ENCODE assay signal across 9 cellular contexts in the genomic region with DNA sequence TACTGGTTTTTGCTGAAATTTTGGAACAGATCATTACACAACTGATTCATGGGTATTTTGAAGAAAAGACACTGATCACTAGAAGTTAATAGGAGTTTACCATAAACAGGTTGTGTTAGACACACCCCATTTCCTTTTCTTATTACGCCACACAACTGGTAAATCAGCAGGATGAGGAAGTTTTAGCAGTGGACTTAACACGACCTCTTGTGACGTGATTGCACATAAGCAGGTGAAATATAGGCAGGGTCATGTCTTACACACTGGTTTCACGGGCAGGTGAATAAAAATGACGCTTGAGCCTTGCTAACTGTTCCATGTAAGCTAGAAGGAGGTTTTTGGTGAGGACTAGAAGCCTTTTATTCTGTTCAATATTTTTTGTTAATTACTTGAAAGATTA. TPM values are rescaled to one million over a fixed set of nuclear protein-coding genes. Genes with fewer than 3 reads are reported as not detected.
DNase-seq lines count a peak whose midpoint lies in the region; ATAC-seq and TF ChIP-seq lines count a peak whose summit lies in the region.
"Had no signal": no experiment of that assay in that cellular context is flagged by ENCODE, and none has a peak within 500 bp of the region (broad histone marks: within the 10 kb centered on the region; RNA-seq: fewer than 3 reads in every experiment).

No MANE protein-coding gene starts in this region.

- peak overlapping the region; percentile 65 for H3K27ac Mint-ChIP-seq in endothelial cell (ENCODE audit: unreplicated experiment)
- H3K27ac Mint-ChIP-seq: B cell had no signal

- no peaks in the 10 kb centered on the region for H3K9me3 Mint-ChIP-seq in endothelial cell (ENCODE audit: unreplicated experiment)

- no peak overlapping the region for H3K4me3 Mint-ChIP-seq in endothelial cell (ENCODE audit: unreplicated experiment)
- H3K4me3 Mint-ChIP-seq: B cell had no signal

- peak; percentile 40 for DNase-seq in NCI-H82 (lab: John Stamatoyannopoulos, UW)
- no peak for DNase-seq in NCI-H82 treated with DMSO at 0.1 percent for 48 hours (lab: John Stamatoyannopoulos, UW; ENCODE audit: unreplicated experiment)
- peak; percentile 83 for DNase-seq in NCI-H69 (lab: John Stamatoyannopoulos, UW)
- DNase-seq in endothelial cell (ENCODE audit: low spot score) = no peak
- peak; percentile 88 for DNase-seq in renal cortical epithelial cell (ENCODE audit: low read depth)
- DNase-seq in HUDEP-2 (lab: John Stamatoyannopoulos, UW; ENCODE audit: unreplicated experiment in 76 of 76) = no peak
- no peak for DNase-seq in coronary artery (ENCODE audit: low spot score)

- TF ChIP-seq CTCF in endothelial cell (IDR thresholded peaks at IDR 0.05; ENCODE audit: unreplicated experiment) (no peak), coronary artery (IDR thresholded peaks at IDR 0.05) (no peak)

- H3K27me3 Mint-ChIP-seq in endothelial cell (ENCODE audit: unreplicated experiment) = no peaks in the 10 kb centered on the region

- no peaks in the 10 kb centered on the region for H3K36me3 Mint-ChIP-seq in endothelial cell (ENCODE audit: low read depth, unreplicated experiment)

- no peak overlapping the region for H3K27ac ChIP-seq in coronary artery

- ATAC-seq in GM21423 (IDR thresholded peaks at IDR 0.05; ENCODE audit: unreplicated experiment) = no peak

- peaks cover 41% of the 10 kb centered on the region for H3K4me1 Mint-ChIP-seq in endothelial cell (ENCODE audit: unreplicated experiment)
- H3K4me1 Mint-ChIP-seq: B cell had no signal

- no peak overlapping the region for H3K4me3 ChIP-seq in coronary artery

RNA-seq across cellular contexts. Expression of gene TPRG1, which starts 27.1 kb away (rescaled TPM):
- total RNA-seq in endothelial cell (ENCODE audit: unreplicated experiment) (2.1 TPM), renal cortical epithelial cell (0.35 and 0.94 TPM in 2 replicates)

Comparison
In these comparisons a context has a peak if more than half of its experiments do, and no peak if none do; other contexts are left out.
1. DNase-seq: peak in NCI-H82 (single experiment), NCI-H69 (single experiment) and renal cortical epithelial cell (single experiment); none in NCI-H82 treated with DMSO at 0.1 percent for 48 hours (single experiment), endothelial cell (single experiment), HUDEP-2 (0 of 76) and coronary artery (single experiment).